16 cellular contexts compared by ENCODE assay signal in the genomic region with DNA sequence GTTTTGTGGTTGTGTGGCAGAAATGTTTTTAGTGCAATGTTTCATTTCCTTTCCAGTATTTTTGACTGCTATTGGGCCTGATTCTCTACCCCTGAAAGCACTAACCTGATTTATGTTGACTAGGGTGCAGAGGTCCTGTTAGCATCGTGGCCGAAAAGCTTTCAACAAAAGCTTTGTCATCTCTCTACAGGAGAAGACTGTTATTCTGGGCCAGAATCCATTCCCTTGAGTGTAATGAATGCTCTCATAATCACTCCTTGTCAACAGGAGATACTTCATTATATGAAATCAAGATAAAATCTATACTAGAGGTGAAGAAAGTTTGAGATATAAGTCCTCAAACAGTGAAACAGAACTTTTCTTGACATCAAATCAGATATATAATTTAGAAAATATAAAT.
DNase-seq lines count a peak whose midpoint lies in the region; ATAC-seq and TF ChIP-seq lines count a peak whose summit lies in the region.
"Had no signal": no experiment of that assay in that cellular context is flagged by ENCODE, and none has a peak within 500 bp of the region (broad histone marks: within the 10 kb centered on the region; RNA-seq: fewer than 3 reads in every experiment).

No MANE protein-coding gene starts in this region.

- H2AFZ ChIP-seq in fibroblast of lung (ENCODE audit: low read length) (no peak overlapping the region), smooth muscle cell (ENCODE audit: low read depth) (no peak overlapping the region)

- no peaks in the 10 kb centered on the region for H3K79me2 ChIP-seq in fibroblast of lung (ENCODE audit: control insufficient read depth, insufficient read depth, low read length)
- no peaks in the 10 kb centered on the region for H3K79me2 ChIP-seq in smooth muscle cell (ENCODE audit: low read depth)

- H3K9ac ChIP-seq in fibroblast of lung (ENCODE audit: insufficient read depth, low read length) (no peak overlapping the region), smooth muscle cell (ENCODE audit: low read depth) (no peak overlapping the region)

- ATAC-seq in HG03196 (IDR thresholded peaks at IDR 0.05; ENCODE audit: unreplicated experiment) = no peak

- H3K27me3 ChIP-seq in fibroblast of lung (ENCODE audit: control insufficient read depth, insufficient read depth, low read length) (no peaks in the 10 kb centered on the region), smooth muscle cell (ENCODE audit: low read depth) (no peaks in the 10 kb centered on the region)
- H3K27me3 ChIP-seq: SJSA1 had no signal

- H3F3A ChIP-seq in smooth muscle cell (ENCODE audit: low read depth) = no peaks in the 10 kb centered on the region

- H3K4me3 ChIP-seq in fibroblast of lung (replicated peaks in 1 of 4; ENCODE audit: control extremely low read depth in 1 of 4, insufficient read depth in 1 of 4, low read depth in 3 of 4, low read length in 4 of 4) (no peak overlapping the region), skeletal muscle cell (ENCODE audit: low read depth, low read length) (no peak overlapping the region), smooth muscle cell (no peak overlapping the region)
- H3K4me3 ChIP-seq: SJSA1 had no signal

- no peak overlapping the region for H3K27ac ChIP-seq in fibroblast of lung (ENCODE audit: insufficient read depth, low read length)
- no peak overlapping the region for H3K27ac ChIP-seq in smooth muscle cell (ENCODE audit: low read depth)
- H3K27ac ChIP-seq: SJSA1 had no signal

- 89% methylated on average over 2 of the region's 2 CpGs for WGBS in smooth muscle cell (ENCODE audit: low lambda C conversion rate)

- H3K9me3 ChIP-seq in fibroblast of lung (ENCODE audit: control insufficient read depth, insufficient read depth, low read depth, low read length) (no peaks in the 10 kb centered on the region), smooth muscle cell (replicated peaks; ENCODE audit: low read depth) (no peaks in the 10 kb centered on the region)
- H3K9me3 ChIP-seq: SJSA1 had no signal

- H3K36me3 ChIP-seq in fibroblast of lung (ENCODE audit: control insufficient read depth, insufficient read depth, low read length) = no peaks in the 10 kb centered on the region
- no peaks in the 10 kb centered on the region for H3K36me3 ChIP-seq in smooth muscle cell (ENCODE audit: low read depth)
- H3K36me3 ChIP-seq: SJSA1 had no signal

- no peaks in the 10 kb centered on the region for H4K20me1 ChIP-seq in fibroblast of lung (ENCODE audit: control insufficient read depth, extremely low read depth, insufficient read depth, low read length)
- H4K20me1 ChIP-seq in smooth muscle cell (ENCODE audit: low read depth) = no peaks in the 10 kb centered on the region

- no peak overlapping the region for H3K4me2 ChIP-seq in fibroblast of lung (ENCODE audit: extremely low read depth, insufficient read depth, low read length)
- no peak overlapping the region for H3K4me2 ChIP-seq in smooth muscle cell

- H3K4me1 ChIP-seq in fibroblast of lung (ENCODE audit: control insufficient read depth, extremely low read depth, insufficient read depth, low read length) = peaks cover 4% of the 10 kb centered on the region
- H3K4me1 ChIP-seq in smooth muscle cell (ENCODE audit: low read depth) = no peaks in the 10 kb centered on the region
- H3K4me1 ChIP-seq: SJSA1 had no signal

- TF ChIP-seq CTCF in fibroblast of lung (conservative IDR thresholded peaks at IDR 0.05 in 1 of 2, IDR thresholded peaks at IDR 0.05 in 1 of 2; ENCODE audit: low read depth in 1 of 2, low read length in 2 of 2) (no peak), smooth muscle cell (IDR thresholded peaks at IDR 0.05; ENCODE audit: borderline replicate concordance, insufficient read depth, poor library complexity, severe bottlenecking) (no peak)

- DNase-seq in GM04503 (ENCODE audit: low read depth) (peak; percentile 55), M059J (ENCODE audit: low read depth) (peak; percentile 7), fibroblast of lung (ENCODE audit: low read depth in 2 of 2) (peak; percentile 55 to 81), skeletal muscle cell (ENCODE audit: low read depth) (peak; percentile 83), smooth muscle cell (lab: John Stamatoyannopoulos, UW; ENCODE audit: unreplicated experiment) (no peak), SW 1271 (lab: John Stamatoyannopoulos, UW) (no peak)
- DNase-seq: DMS53, MV-4-11, NCI-H1417 treated with DMSO at 0.1 percent for 48 hours, NCI-H2029, NCI-H2171 treated with DMSO at 0.1 percent for 48 hours, NCI-H510A, RPMI8226, T-helper 1 cell had no signal

Comparison
In these comparisons a context has a peak if more than half of its experiments do, and no peak if none do; other contexts are left out.
1. DNase-seq: peak in GM04503 (single experiment), M059J (single experiment), fibroblast of lung (2 of 2) and skeletal muscle cell (single experiment); none in smooth muscle cell (single experiment) and SW 1271 (0 of 2).